Comparison of ENCODE assay signal across 9 cellular contexts in the genomic region with DNA sequence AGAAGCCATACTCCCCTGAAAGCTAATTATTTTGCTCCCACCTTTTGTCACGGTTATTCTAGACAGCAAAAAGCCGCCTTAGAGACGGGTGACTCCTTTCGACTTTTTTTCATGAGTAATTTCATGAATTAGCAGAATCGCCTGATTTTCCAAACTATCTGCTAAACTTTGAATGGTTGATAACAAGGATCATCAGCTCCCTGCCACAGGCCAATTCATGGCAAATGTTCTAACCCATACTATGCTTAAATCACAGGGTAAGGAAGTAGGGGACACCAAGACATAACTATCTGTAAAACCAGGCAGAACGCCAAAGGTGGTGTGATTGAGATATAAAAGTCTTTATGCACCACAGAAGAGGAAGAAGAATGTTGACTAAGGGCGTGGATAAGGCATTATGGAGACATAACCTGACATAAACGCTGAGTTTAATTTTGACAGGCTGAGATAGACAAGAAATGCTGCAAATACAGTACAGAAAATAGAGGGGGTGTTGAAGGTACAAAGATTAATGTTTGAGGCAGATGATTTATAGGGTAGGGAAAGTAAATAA. TPM values are rescaled to one million over a fixed set of nuclear protein-coding genes. Genes with fewer than 3 reads are reported as not detected.
DNase-seq lines count a peak whose midpoint lies in the region; ATAC-seq and TF ChIP-seq lines count a peak whose summit lies in the region.
"Had no signal": no experiment of that assay in that cellular context is flagged by ENCODE, and none has a peak within 500 bp of the region (broad histone marks: within the 10 kb centered on the region; RNA-seq: fewer than 3 reads in every experiment).

No MANE protein-coding gene starts in this region.

- H3K27ac Mint-ChIP-seq in stimulated activated memory B cell treated with anti-CD40 and anti-IgM and Interleukin-4, amounts not matched to agents 10 μg/mL and 1 μg/mL and 100 μg/mL, for 72 hours: no peak overlapping the region

- peaks cover 0 to 16% (median 0%) of the 10 kb centered on the region in 11 experiments; a peak in 3 of 22 replicates for H4K20me1 ChIP-seq in BLaER1 treated with 17β-estradiol and CSF1 and Interleukin-3, amounts not matched to agents 10 nM and 100 nM

- H3K9ac ChIP-seq in BLaER1 treated with 17β-estradiol and CSF1 and Interleukin-3, amounts not matched to agents 10 nM and 100 nM: peak overlapping the region; percentile 79 to 99 (median 85)

- H3K4me3 ChIP-seq in BLaER1 treated with 17β-estradiol and CSF1 and Interleukin-3, amounts not matched to agents 10 nM and 100 nM: peak overlapping the region; percentile 78 to 94 (median 82)
- H3K4me3 ChIP-seq in WI38 (ENCODE audit: low read depth, low read length) (peak overlapping the region; percentile 88), iPS-11a (ENCODE audit: low read depth, low read length) (peak overlapping the region; percentile 89)

- peak overlapping the region; percentile 88 for H3K4me3 Mint-ChIP-seq in stimulated activated memory B cell treated with anti-CD40 and anti-IgM and Interleukin-4, amounts not matched to agents 10 μg/mL and 1 μg/mL and 100 μg/mL, for 72 hours

- no peaks in the 10 kb centered on the region for H3K27me3 ChIP-seq in BLaER1 treated with 17β-estradiol and CSF1 and Interleukin-3, amounts not matched to agents 10 nM and 100 nM

- peaks cover 35 to 65% (median 53%) of the 10 kb centered on the region in 10 experiments for H3K4me1 ChIP-seq in BLaER1 treated with 17β-estradiol and CSF1 and Interleukin-3, amounts not matched to agents 10 nM and 100 nM

- H3K4me1 Mint-ChIP-seq in stimulated activated memory B cell treated with anti-CD40 and anti-IgM and Interleukin-4, amounts not matched to agents 10 μg/mL and 1 μg/mL and 100 μg/mL, for 72 hours: peaks cover 32% of the 10 kb centered on the region

- H3K9me3 Mint-ChIP-seq in stimulated activated memory B cell treated with anti-CD40 and anti-IgM and Interleukin-4, amounts not matched to agents 10 μg/mL and 1 μg/mL and 100 μg/mL, for 72 hours: no peaks in the 10 kb centered on the region

- no peak for TF ChIP-seq CTCF in WI38 (IDR thresholded peaks at IDR 0.05; ENCODE audit: low read depth, low read length)

- ATAC-seq in stimulated activated memory B cell treated with anti-CD40 and anti-IgM and Interleukin-4, amounts not matched to agents 10 μg/mL and 1 μg/mL and 100 μg/mL, for 72 hours: no peak
- ATAC-seq in left lobe of liver: no peak

- no peaks in the 10 kb centered on the region for H3K9me3 ChIP-seq in BLaER1 treated with 17β-estradiol and CSF1 and Interleukin-3, amounts not matched to agents 10 nM and 100 nM (replicated peaks in 1 of 11)

- peaks cover 9% of the 10 kb centered on the region for H3K27me3 Mint-ChIP-seq in stimulated activated memory B cell treated with anti-CD40 and anti-IgM and Interleukin-4, amounts not matched to agents 10 μg/mL and 1 μg/mL and 100 μg/mL, for 72 hours

- H3K27ac ChIP-seq in BLaER1 treated with 17β-estradiol and CSF1 and Interleukin-3, amounts not matched to agents 10 nM and 100 nM: peak overlapping the region in 9 of 11 experiments; percentile 72 to 99 (median 85); a peak in 17 of 22 replicates

- no peaks in the 10 kb centered on the region for H3K36me3 ChIP-seq in BLaER1 treated with 17β-estradiol and CSF1 and Interleukin-3, amounts not matched to agents 10 nM and 100 nM

- no peaks in the 10 kb centered on the region for H3K36me3 Mint-ChIP-seq in stimulated activated memory B cell treated with anti-CD40 and anti-IgM and Interleukin-4, amounts not matched to agents 10 μg/mL and 1 μg/mL and 100 μg/mL, for 72 hours

- DNase-seq in HT-29 (ENCODE audit: low spot score) (peak; percentile 93), SW 1271 (lab: John Stamatoyannopoulos, UW) (no peak), left lobe of liver (ENCODE audit: low spot score) (no peak), middle frontal gyrus (ENCODE audit: extremely low spot score, low spot score) (no peak)

- H3K4me2 ChIP-seq in BLaER1 treated with 17β-estradiol and CSF1 and Interleukin-3, amounts not matched to agents 10 nM and 100 nM: peak overlapping the region; percentile 74 to 94 (median 92)

RNA-seq across cellular contexts. Expression of a gene that starts 0.9 kb away (rescaled TPM):
- total RNA-seq in HT-29 (2014; rRNA removed; shearing (Covaris generic)): 9.9 and 13.1 TPM in 2 replicates
- 9.9 TPM for total RNA-seq in left lobe of liver

RNA-seq across cellular contexts. Expression of a gene that starts 57.8 kb away (rescaled TPM):
- not detected in 2 replicates for total RNA-seq in HT-29 (2014; rRNA removed; shearing (Covaris generic))
- not detected for total RNA-seq in left lobe of liver
- total RNA-seq: NCI-H460 had no signal
